In the genomic region with DNA sequence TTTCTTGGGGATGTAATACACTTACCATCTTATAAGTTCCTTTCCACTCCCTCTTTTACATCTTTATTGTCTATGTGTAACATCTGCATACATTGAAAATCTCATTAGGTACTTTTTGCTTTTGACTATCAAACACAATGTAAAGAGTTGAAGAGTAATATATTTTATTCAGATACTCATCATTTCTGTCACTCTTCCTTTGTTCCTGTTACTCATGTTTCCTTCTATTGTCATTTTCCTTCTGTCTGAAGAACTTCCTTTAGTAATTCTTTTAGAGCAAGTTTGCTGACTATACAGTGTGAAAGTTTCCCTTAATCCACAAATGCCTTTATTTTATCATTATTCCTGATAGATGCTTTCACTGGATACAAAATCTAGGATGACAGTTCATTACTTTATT, we compare ENCODE assay signal across 20 cellular contexts.
DNase-seq lines count a peak whose midpoint lies in the region; ATAC-seq, FAIRE-seq and TF ChIP-seq lines count a peak whose summit lies in the region.
"Had no signal": no experiment of that assay in that cellular context is flagged by ENCODE, and none has a peak within 500 bp of the region (broad histone marks: within the 10 kb centered on the region; RNA-seq: fewer than 3 reads in every experiment).

No MANE protein-coding gene starts in this region.

- no peaks in the 10 kb centered on the region for H4K20me1 ChIP-seq in endothelial cell of umbilical vein (replicated peaks; ENCODE audit: control insufficient read depth, extremely low read depth, insufficient read depth, low read length)
- H4K20me1 ChIP-seq: BLaER1 treated with 17β-estradiol and CSF1 and Interleukin-3, amounts not matched to agents 10 nM and 100 nM had no signal

- no peak overlapping the region for H3K9ac ChIP-seq in endothelial cell of umbilical vein (replicated peaks; ENCODE audit: extremely low read depth, insufficient read depth, low read length)
- H3K9ac ChIP-seq: BLaER1 treated with 17β-estradiol and CSF1 and Interleukin-3, amounts not matched to agents 10 nM and 100 nM had no signal

- H3K36me3 ChIP-seq in endothelial cell of umbilical vein (ENCODE audit: control insufficient read depth in 2 of 2, extremely low read depth in 1 of 2, insufficient read depth in 2 of 2, low read length in 2 of 2): no peaks in the 10 kb centered on the region
- H3K36me3 ChIP-seq: BLaER1 treated with 17β-estradiol and CSF1 and Interleukin-3, amounts not matched to agents 10 nM and 100 nM had no signal

- POLR2A ChIA-PET in endothelial cell of umbilical vein (lab: Charles Lee): no interaction called here

- no peaks in the 10 kb centered on the region for H3K79me2 ChIP-seq in endothelial cell of umbilical vein (ENCODE audit: control insufficient read depth, insufficient read depth, low read length)

- no peak overlapping the region for H3K4me3 ChIP-seq in endothelial cell of umbilical vein (replicated peaks in 1 of 3; ENCODE audit: insufficient read depth in 1 of 3, low read depth in 1 of 3, low read length in 3 of 3)
- H3K4me3 ChIP-seq: BLaER1 treated with 17β-estradiol and CSF1 and Interleukin-3, amounts not matched to agents 10 nM and 100 nM had no signal

- CTCF ChIA-PET in endothelial cell of umbilical vein (lab: Charles Lee): no interaction called here

- H3K4me1 ChIP-seq in endothelial cell of umbilical vein (ENCODE audit: control insufficient read depth, extremely low read depth, insufficient read depth, low read length): peaks cover 19% of the 10 kb centered on the region
- H3K4me1 ChIP-seq: BLaER1 treated with 17β-estradiol and CSF1 and Interleukin-3, amounts not matched to agents 10 nM and 100 nM; Caco-2 had no signal

- H3K27me3 ChIP-seq in endothelial cell of umbilical vein (ENCODE audit: control insufficient read depth in 2 of 2, insufficient read depth in 2 of 2, low read length in 2 of 2): no peaks in the 10 kb centered on the region
- H3K27me3 ChIP-seq: BLaER1 treated with 17β-estradiol and CSF1 and Interleukin-3, amounts not matched to agents 10 nM and 100 nM had no signal

- dilution Hi-C loops in endothelial cell of umbilical vein (cut with MboI; ENCODE audit: extremely low pct_ligation_motif_present, low sequenced_read_pairs): no loop called here

- peak; percentile 53 for FAIRE-seq in endothelial cell of umbilical vein (lab: Jason Lieb, UNC)
- FAIRE-seq: A204.1, D721Med, G401.6, GM12891, GM19239 had no signal

- TF ChIP-seq POLR2A in endothelial cell of umbilical vein (IDR thresholded peaks at IDR 0.05; ENCODE audit: low read depth, low read length): no peak

- H2AFZ ChIP-seq in endothelial cell of umbilical vein (ENCODE audit: low read depth, low read length): no peak overlapping the region

- H3K9me1 ChIP-seq in endothelial cell of umbilical vein (replicated peaks; ENCODE audit: control insufficient read depth, extremely low read depth, insufficient read depth, low read length): no peaks in the 10 kb centered on the region

- peak overlapping the region; percentile 88 for H3K27ac ChIP-seq in endothelial cell of umbilical vein (ENCODE audit: insufficient read depth, low read depth, low read length)
- H3K27ac ChIP-seq: BLaER1 treated with 17β-estradiol and CSF1 and Interleukin-3, amounts not matched to agents 10 nM and 100 nM; C4-2B had no signal

- no peaks in the 10 kb centered on the region for H3K9me3 ChIP-seq in endothelial cell of umbilical vein (replicated peaks; ENCODE audit: control insufficient read depth, insufficient read depth, low read length)
- H3K9me3 ChIP-seq: Caco-2 had no signal

- DNase-seq in dermis blood vessel endothelial cell (peak; percentile 47), endothelial cell of umbilical vein (ENCODE audit: low read depth, low spot score) (peak; percentile 75), Ammon's horn (ENCODE audit: low spot score) (no peak), left lobe of liver (ENCODE audit: low spot score) (no peak)
- DNase-seq: 8988T; ACHN; Caco-2; Calu3; CD4-positive, alpha-beta T cell; CD8-positive, alpha-beta T cell; DMS79 treated with DMSO at 0.1 percent for 48 hours; GF-D8 had no signal

- intact Hi-C loops in endothelial cell of umbilical vein (cut with micrococcal nuclease): loop anchor here (1.0 to 10.0 kb wide), 3 partner anchors 103 to 959 kb away; no protein-coding TSS in a partner anchor

- no TSS peak for BruUV-seq in endothelial cell of umbilical vein (replicated peaks; lab: Mats Ljungman, UMichigan)

- ATAC-seq in GM19395 (IDR thresholded peaks at IDR 0.05; ENCODE audit: unreplicated experiment) (no peak), left lobe of liver (no peak)
- ATAC-seq: CD8-positive, alpha-beta T cell had no signal

- H3K4me2 ChIP-seq in endothelial cell of umbilical vein (ENCODE audit: insufficient read depth, low read length): peak overlapping the region; percentile 63
- H3K4me2 ChIP-seq: BLaER1 treated with 17β-estradiol and CSF1 and Interleukin-3, amounts not matched to agents 10 nM and 100 nM had no signal

- no peak for TF ChIP-seq CTCF in endothelial cell of umbilical vein (IDR thresholded peaks at IDR 0.05; ENCODE audit: extremely low read depth in 1 of 2, insufficient read depth in 1 of 2, low read depth in 1 of 2, low read length in 2 of 2)

TF ChIP-seq in endothelial cell of umbilical vein, 7 proteins besides CTCF, POLR2A, EP300 and RAD21:
- TF ChIP-seq, protein P1, sequence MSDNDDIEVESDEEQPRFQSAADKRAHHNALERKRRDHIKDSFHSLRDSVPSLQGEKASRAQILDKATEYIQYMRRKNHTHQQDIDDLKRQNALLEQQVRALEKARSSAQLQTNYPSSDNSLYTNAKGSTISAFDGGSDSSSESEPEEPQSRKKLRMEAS (IDR thresholded peaks at IDR 0.05; ENCODE audit: insufficient read depth, insufficient read length): no peak
- peak; percentile 57 for TF ChIP-seq GATA2 (IDR thresholded peaks at IDR 0.05; ENCODE audit: insufficient read depth, insufficient read length, low read depth, low read length)
- TF ChIP-seq EZH2 (IDR thresholded peaks at IDR 0.05; ENCODE audit: borderline replicate concordance, low read depth, low read length, severe bottlenecking): no peak
- no peak for TF ChIP-seq MYC (IDR thresholded peaks at IDR 0.05; ENCODE audit: low read depth, low read length)
- TF ChIP-seq FOS (IDR thresholded peaks at IDR 0.05; ENCODE audit: borderline replicate concordance, insufficient read depth, low read length): peak; percentile 59
- peak; percentile 71 for TF ChIP-seq JUN (IDR thresholded peaks at IDR 0.05; ENCODE audit: borderline replicate concordance, insufficient read depth, insufficient read length, low read depth)
- TF ChIP-seq POLR2AphosphoS5 (IDR thresholded peaks at IDR 0.05; ENCODE audit: insufficient read depth, low read depth, low read length): no peak

Comparison
In these comparisons a context has a peak if more than half of its experiments do, and no peak if none do; other contexts are left out.
1. DNase-seq: peak in dermis blood vessel endothelial cell (single experiment) and endothelial cell of umbilical vein (single experiment); none in Ammon's horn (single experiment) and left lobe of liver (single experiment).